8 cellular contexts compared by ENCODE assay signal in genomic region chr5:165630211-165630866, GRCh38.
A peak's percentile ranks its signal among the peaks of the same experiment; 100 is the strongest.
DNase-seq lines count a peak whose midpoint lies in the region; ATAC-seq and TF ChIP-seq lines count a peak whose summit lies in the region.

No MANE protein-coding gene starts in this region.

- no peak overlapping the region for H2BK15ac ChIP-seq in H9 (ENCODE audit: low read depth, low read length)

- no peak overlapping the region for H3K14ac ChIP-seq in H9 (ENCODE audit: insufficient read depth, low read length)

- H3K36me3 Mint-ChIP-seq in activated T-cell treated with anti-CD3 and anti-CD28 coated beads, Interleukin-2, amount 50 U/mL, for 72 hours (ENCODE audit: insufficient read depth in 2 of 2): no peaks in the 10 kb centered on the region
- H3K36me3 Mint-ChIP-seq in activated T-cell treated with anti-CD3 and anti-CD28 coated beads, Interleukin-2, amount 50 U/mL, for 4 hours (ENCODE audit: insufficient read depth): no peaks in the 10 kb centered on the region
- H3K36me3 Mint-ChIP-seq in H9 (ENCODE audit: insufficient read depth in 1 of 3, low read depth in 3 of 3) (no peaks in the 10 kb centered on the region; a peak in 2 of 7 replicates), nephron (ENCODE audit: low read depth) (no peaks in the 10 kb centered on the region)

- H2BK20ac ChIP-seq in H9 (ENCODE audit: low read depth, low read length, poor library complexity, severe bottlenecking): no peak overlapping the region

- H4K5ac ChIP-seq in H9 (ENCODE audit: insufficient read length, low read depth, low read length): no peak overlapping the region

- H3T11ph ChIP-seq in H9 (ENCODE audit: low read length): no peak overlapping the region

- H2AFZ ChIP-seq in H9 (ENCODE audit: low read length): peak overlapping the region; percentile 75

- peaks cover 13% of the 10 kb centered on the region for H3K4me1 ChIP-seq in H9 (ENCODE audit: insufficient read depth, low read length)
- peaks cover 0 to 6% (median 0%) of the 10 kb centered on the region in 4 donors for H3K4me1 ChIP-seq in esophagus muscularis mucosa

- TF ChIP-seq EP300 in esophagus muscularis mucosa (IDR thresholded peaks at IDR 0.05): no peak

- H2BK5ac ChIP-seq in H9 (ENCODE audit: insufficient read length, low read length): no peak overlapping the region

- H3K4me3 Mint-ChIP-seq in activated T-cell treated with anti-CD3 and anti-CD28 coated beads, Interleukin-2, amount 50 U/mL, for 72 hours: no peak overlapping the region
- no peak overlapping the region for H3K4me3 Mint-ChIP-seq in activated T-cell treated with anti-CD3 and anti-CD28 coated beads, Interleukin-2, amount 50 U/mL, for 4 hours
- H3K4me3 Mint-ChIP-seq in H9: no peak overlapping the region
- H3K4me3 Mint-ChIP-seq in nephron: no peak overlapping the region

- H3K4me3 ChIP-seq in SK-N-MC (no peak overlapping the region), esophagus muscularis mucosa (no peak overlapping the region)

- no peak overlapping the region for H2AK5ac ChIP-seq in H9 (ENCODE audit: insufficient read length, low read length)

- intact Hi-C loops in esophagus muscularis mucosa (cut with DNase I): no loop called here

- H3K27ac ChIP-seq in H9 (ENCODE audit: insufficient read length, low read depth, low read length): no peak overlapping the region
- H3K27ac ChIP-seq in SK-N-MC: no peak overlapping the region
- H3K27ac ChIP-seq in esophagus muscularis mucosa (replicated peaks in 1 of 4): no peak overlapping the region

- H3K9ac ChIP-seq in H9 (ENCODE audit: extremely low read depth, insufficient read length, low read length) (no peak overlapping the region), SK-N-MC (ENCODE audit: insufficient read length) (no peak overlapping the region)

- no peaks in the 10 kb centered on the region for H3K79me2 ChIP-seq in H9 (ENCODE audit: insufficient read depth, low read length)

- no peak overlapping the region for H4K91ac ChIP-seq in H9 (ENCODE audit: insufficient read length, low read depth, low read length)

- no peak overlapping the region for H3K56ac ChIP-seq in H9 (ENCODE audit: insufficient read length, low read depth, low read length)

- no peaks in the 10 kb centered on the region for H3K23me2 ChIP-seq in H9 (ENCODE audit: insufficient read length, low read depth, low read length, poor library complexity, severe bottlenecking)

- H4K8ac ChIP-seq in H9 (replicated peaks; ENCODE audit: insufficient read length, low read depth, low read length): no peak overlapping the region

- H3K79me1 ChIP-seq in H9 (ENCODE audit: insufficient read depth, low read depth, low read length, poor library complexity, severe bottlenecking): no peaks in the 10 kb centered on the region

- ATAC-seq in activated T-cell treated with anti-CD3 and anti-CD28 coated beads, Interleukin-2, amount 50 U/mL, for 72 hours (replicated peaks in 1 of 2): no peak
- ATAC-seq in activated T-cell treated with anti-CD3 and anti-CD28 coated beads, Interleukin-2, amount 50 U/mL, for 4 hours: no peak

- WGBS in H9 (ENCODE audit: extremely low coverage, insufficient read length, low lambda C conversion rate): no CpG with 5 or more reads among the region's 9 CpGs
- 31% methylated on average over 9 of the region's 9 CpGs for WGBS in esophagus muscularis mucosa

- H3K27ac Mint-ChIP-seq in activated T-cell treated with anti-CD3 and anti-CD28 coated beads, Interleukin-2, amount 50 U/mL, for 72 hours: no peak overlapping the region
- H3K27ac Mint-ChIP-seq in H9: no peak overlapping the region
- peak overlapping the region in 1 of 3 experiments; percentile 8 for H3K27ac Mint-ChIP-seq in nephron

- no peak for TF ChIP-seq POLR2A in esophagus muscularis mucosa (IDR thresholded peaks at IDR 0.05; ENCODE audit: low read depth)

- peaks cover 5 to 8% of the 10 kb centered on the region in 2 donors for H3K9me3 Mint-ChIP-seq in activated T-cell treated with anti-CD3 and anti-CD28 coated beads, Interleukin-2, amount 50 U/mL, for 72 hours
- peaks cover 13% of the 10 kb centered on the region for H3K9me3 Mint-ChIP-seq in activated T-cell treated with anti-CD3 and anti-CD28 coated beads, Interleukin-2, amount 50 U/mL, for 4 hours
- H3K9me3 Mint-ChIP-seq in H9 (peaks cover 0 to 1% of the 10 kb centered on the region in 2 experiments; a peak in 1 of 5 replicates), nephron (peaks cover 3% of the 10 kb centered on the region)

- no peak overlapping the region for H2BK12ac ChIP-seq in H9 (ENCODE audit: insufficient read length, low read depth, low read length)

- H3K4ac ChIP-seq in H9 (ENCODE audit: low read depth, low read length): no peak overlapping the region

- H3K4me2 ChIP-seq in H9 (ENCODE audit: insufficient read depth, insufficient read length, low read length): peak overlapping the region; percentile 44

- no peaks in the 10 kb centered on the region for H3K4me1 Mint-ChIP-seq in activated T-cell treated with anti-CD3 and anti-CD28 coated beads, Interleukin-2, amount 50 U/mL, for 72 hours (ENCODE audit: low read depth)
- no peaks in the 10 kb centered on the region for H3K4me1 Mint-ChIP-seq in activated T-cell treated with anti-CD3 and anti-CD28 coated beads, Interleukin-2, amount 50 U/mL, for 4 hours (ENCODE audit: low read depth)
- H3K4me1 Mint-ChIP-seq in H9 (peaks cover 33 to 34% of the 10 kb centered on the region in 2 experiments), nephron (peaks cover 4% of the 10 kb centered on the region)

- H3K27me3 ChIP-seq in H9 (ENCODE audit: insufficient read depth, low read length) (no peaks in the 10 kb centered on the region), esophagus muscularis mucosa (no peaks in the 10 kb centered on the region)

- H3K9me3 ChIP-seq in H9 (ENCODE audit: control insufficient read depth, low read depth, low read length) (no peaks in the 10 kb centered on the region), SK-N-MC (ENCODE audit: low read depth, low read length) (no peaks in the 10 kb centered on the region), esophagus muscularis mucosa (no peaks in the 10 kb centered on the region)

- H3K18ac ChIP-seq in H9 (ENCODE audit: insufficient read length, low read depth, low read length): no peak overlapping the region

- DNase-seq in activated T-cell treated with anti-CD3 and anti-CD28 coated beads, Interleukin-2, amount 50 U/mL, for 72 hours: peak; percentile 2 to 12
- no peak for DNase-seq in activated T-cell treated with anti-CD3 and anti-CD28 coated beads, Interleukin-2, amount 50 U/mL, for 4 hours
- peak; percentile 78 for DNase-seq in H9
- DNase-seq in LoVo (ENCODE audit: low spot score): peak; percentile 44
- DNase-seq in SK-N-MC (ENCODE audit: low read depth, low spot score): peak; percentile 3
- DNase-seq in esophagus muscularis mucosa (ENCODE audit: extremely low spot score): no peak
- DNase-seq in NCI-H1048 (lab: John Stamatoyannopoulos, UW): no peak

- no peak overlapping the region for H3K23ac ChIP-seq in H9 (ENCODE audit: insufficient read length, low read depth, low read length)

- H2BK120ac ChIP-seq in H9 (ENCODE audit: low read depth, low read length, poor library complexity, severe bottlenecking): no peak overlapping the region

- TF ChIP-seq CTCF in H9 (conservative IDR thresholded peaks at IDR 0.05) (peak; percentile 88), esophagus muscularis mucosa (IDR thresholded peaks at IDR 0.05) (peak; percentile 36 to 71 (median 58)), nephron (IDR thresholded peaks at IDR 0.05; ENCODE audit: unreplicated experiment in 3 of 3) (peak; percentile 80 to 92 (median 87))

- no peaks in the 10 kb centered on the region for H3K27me3 Mint-ChIP-seq in activated T-cell treated with anti-CD3 and anti-CD28 coated beads, Interleukin-2, amount 50 U/mL, for 72 hours (ENCODE audit: low read depth)
- no peaks in the 10 kb centered on the region for H3K27me3 Mint-ChIP-seq in activated T-cell treated with anti-CD3 and anti-CD28 coated beads, Interleukin-2, amount 50 U/mL, for 4 hours (ENCODE audit: low read depth)
- H3K27me3 Mint-ChIP-seq in H9 (ENCODE audit: low read depth) (no peaks in the 10 kb centered on the region), nephron (ENCODE audit: low read depth) (no peaks in the 10 kb centered on the region)

- H3K36me3 ChIP-seq in SK-N-MC (ENCODE audit: insufficient read depth, low read length) (no peaks in the 10 kb centered on the region), esophagus muscularis mucosa (no peaks in the 10 kb centered on the region)

- no peaks in the 10 kb centered on the region for H4K20me1 ChIP-seq in H9 (ENCODE audit: control insufficient read depth, insufficient read depth, insufficient read length)

Comparison
In these comparisons a context has a peak if more than half of its experiments do, and no peak if none do; other contexts are left out.
1. DNase-seq: peak in activated T-cell treated with anti-CD3 and anti-CD28 coated beads, Interleukin-2, amount 50 U/mL, for 72 hours (2 of 2), H9 (single experiment), LoVo (single experiment) and SK-N-MC (single experiment); none in activated T-cell treated with anti-CD3 and anti-CD28 coated beads, Interleukin-2, amount 50 U/mL, for 4 hours (single experiment), esophagus muscularis mucosa (single experiment) and NCI-H1048 (single experiment).
2. Peak in every context shown above with its lines, with median percentiles within 50 percentile points of each other: CTCF ChIP-seq.